Comparison of ENCODE assay signal across 8 cellular contexts in the genomic region with DNA sequence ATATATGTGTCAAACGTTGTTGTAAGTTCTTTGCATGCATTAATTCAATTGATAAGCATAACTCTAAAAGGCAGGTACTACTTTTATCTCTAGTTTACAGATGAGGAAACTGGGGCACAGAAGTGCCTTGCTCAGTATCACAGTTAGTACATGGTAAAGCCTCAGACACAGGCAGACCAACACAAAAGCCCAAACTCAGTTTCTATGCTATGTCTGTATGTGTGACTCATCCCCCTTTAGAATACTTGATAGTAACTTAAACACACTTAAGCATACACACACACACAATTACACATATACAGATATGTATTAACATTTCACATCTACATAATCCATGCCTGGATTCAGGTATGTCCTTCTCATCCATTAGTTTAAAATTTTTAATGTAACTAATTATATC.
DNase-seq lines count a peak whose midpoint lies in the region; ATAC-seq lines count a peak whose summit lies in the region.

No MANE protein-coding gene starts in this region.

- peaks cover 6 to 22% of the 10 kb centered on the region in 2 donors for H3K4me1 ChIP-seq in muscle layer of duodenum (ENCODE audit: control insufficient read depth in 1 of 2, insufficient read depth in 2 of 2, low read length in 2 of 2)

- DNase-seq in amniotic stem cell (lab: John Stamatoyannopoulos, UW) (peak; percentile 33), nucleus accumbens (lab: John Stamatoyannopoulos, UW) (no peak), cerebellar cortex (ENCODE audit: low spot score) (no peak), NCI-H526 treated with DMSO at 0.1 percent for 48 hours (lab: John Stamatoyannopoulos, UW) (no peak), mucosa of gallbladder (ENCODE audit: low spot score) (no peak)

- no peaks in the 10 kb centered on the region for H3K9me3 ChIP-seq in muscle layer of duodenum (ENCODE audit: control insufficient read depth in 1 of 2, low read length in 2 of 2)

- H3K27ac ChIP-seq in muscle layer of duodenum (ENCODE audit: low read length), result peak overlapping the region; percentile 82

- no peaks in the 10 kb centered on the region for H3K36me3 ChIP-seq in muscle layer of duodenum (ENCODE audit: control insufficient read depth in 1 of 2, insufficient read depth in 2 of 2, low read length in 2 of 2)

- ATAC-seq in GM18502 (IDR thresholded peaks at IDR 0.05; ENCODE audit: poor library complexity, unreplicated experiment) (peak; percentile 53), HG03103 (IDR thresholded peaks at IDR 0.05; ENCODE audit: low read depth, unreplicated experiment) (peak; percentile 41)

- H3K4me3 ChIP-seq in muscle layer of duodenum (ENCODE audit: low read depth in 1 of 2, low read length in 2 of 2), result no peak overlapping the region

- H3K27me3 ChIP-seq in muscle layer of duodenum (ENCODE audit: low read depth, low read length), result no peaks in the 10 kb centered on the region
